In genomic region chr5:126776499-126777256, GRCh38 we compare ENCODE assay signal across 8 cellular contexts. TPM values are rescaled to one million over a fixed set of nuclear protein-coding genes. Genes with fewer than 3 reads are reported as not detected.
DNase-seq lines count a peak whose midpoint lies in the region; ATAC-seq and TF ChIP-seq lines count a peak whose summit lies in the region.

Gene LMNB1, plus strand, starts transcription at chr5:126777136. Its CDS starts 373 bp downstream, at chr5:126777509.

- peak within 1 kb of the TSS; percentile 87 for H3K4me3 Mint-ChIP-seq in CD4-positive, alpha-beta T cell

- CTCF ChIA-PET in CD4-positive, alpha-beta T cell (lab: Charles Lee) = interaction anchor here (0.6 to 5.8 kb wide), 7 partner anchors 18 to 176 kb away, joined by 3 to 49 read pairs (median 3); partner anchors contain the start of gene PHAX

- peak within 1 kb of the TSS; percentile 84 to 94 (median 86) for H3K4me3 ChIP-seq in liver (ENCODE audit: low read depth in 1 of 3, low read length in 3 of 3)

- POLR2A ChIA-PET in CD4-positive, alpha-beta T cell (lab: Charles Lee) = interaction anchor here (0.6 to 4.5 kb wide), 29 partner anchors 10 to 740 kb away, joined by 3 to 54 read pairs (median 8); partner anchors contain the start of genes C5orf63, GRAMD2B, MARCHF3 and PRRC1

- peaks cover 5 to 23% (median 13%) of the 10 kb centered on the region in 4 donors for H3K4me1 ChIP-seq in liver (ENCODE audit: control insufficient read depth in 4 of 4, insufficient read depth in 4 of 4, low read length in 3 of 4)

- intact Hi-C loops in CD4-positive, alpha-beta T cell (cut with DNase I, micrococcal nuclease) = loop anchor here (2.0 to 10.0 kb wide), 4 partner anchors 36 to 1306 kb away; partner anchors contain the start of genes GRAMD2B (in 1 of the 2) and SLC12A2 (in 1 of the 2)

- H3K27me3 ChIP-seq in CD4-positive, alpha-beta T cell (ENCODE audit: control insufficient read depth, insufficient read depth, low read length) = no peaks in the 10 kb centered on the region
- H3K27me3 ChIP-seq in liver (ENCODE audit: control insufficient read depth in 4 of 4, insufficient read depth in 4 of 4, low read length in 3 of 4) = no peaks in the 10 kb centered on the region

- H3K4me1 Mint-ChIP-seq in CD4-positive, alpha-beta T cell (ENCODE audit: low read depth) = peaks cover 23% of the 10 kb centered on the region

- peak; percentile 66 for ATAC-seq in CD4-positive, alpha-beta T cell (ENCODE audit: poor library complexity)
- ATAC-seq in GM19455 (IDR thresholded peaks at IDR 0.05; ENCODE audit: unreplicated experiment) = peak; percentile 64

- H3K27me3 Mint-ChIP-seq in CD4-positive, alpha-beta T cell = no peaks in the 10 kb centered on the region

- H3K36me3 ChIP-seq in liver (ENCODE audit: control insufficient read depth in 4 of 4, insufficient read depth in 3 of 4, low read depth in 1 of 4, low read length in 3 of 4) = no peaks in the 10 kb centered on the region

- H3K27ac Mint-ChIP-seq in CD4-positive, alpha-beta T cell = peak within 1 kb of the TSS; percentile 93

- TF ChIP-seq CTCF in CD4-positive, alpha-beta T cell (IDR thresholded peaks at IDR 0.05) = peak; percentile 16
- TF ChIP-seq CTCF in liver (IDR thresholded peaks at IDR 0.05; ENCODE audit: low read depth, low read length, missing input control) = peak; percentile 8

- no peaks in the 10 kb centered on the region for H3K9me3 ChIP-seq in CD4-positive, alpha-beta T cell (ENCODE audit: control insufficient read depth, low read length)
- no peaks in the 10 kb centered on the region for H3K9me3 ChIP-seq in liver (ENCODE audit: control insufficient read depth in 4 of 4, low read length in 3 of 4)

- TF ChIP-seq RAD21 in liver (IDR thresholded peaks at IDR 0.05) = no peak

- peak within 1 kb of the TSS; percentile 64 to 86 for H3K9ac ChIP-seq in liver (ENCODE audit: low read depth in 1 of 2, low read length in 2 of 2)

- H3K9me3 Mint-ChIP-seq in CD4-positive, alpha-beta T cell = no peaks in the 10 kb centered on the region

- H3K36me3 Mint-ChIP-seq in CD4-positive, alpha-beta T cell (ENCODE audit: low read depth) = peaks cover 14% of the 10 kb centered on the region

- peak; percentile 87 to 94 (median 91) for DNase-seq in CD4-positive, alpha-beta T cell
- DNase-seq in HK-2 (ENCODE audit: unreplicated experiment) (peak; percentile 93), NCI-H82 treated with DMSO at 0.1 percent for 48 hours (lab: John Stamatoyannopoulos, UW; ENCODE audit: unreplicated experiment) (peak; percentile 75), dermis blood vessel endothelial cell (peak; percentile 96)
- peak; percentile 94 to 95 for DNase-seq in activated CD4-positive, alpha-beta T cell treated with anti-CD3 and anti-CD28 coated beads, Interleukin-2, amount 50 U/mL, for 48 hours
- DNase-seq in stimulated activated CD4-positive, alpha-beta T cell treated with anti-CD3 and anti-CD28 coated beads, Interleukin-4, amount 100 ng/mL, for 1 hour = peak; percentile 94

- WGBS in liver = under 1% methylated on average over 74 of the region's 74 CpGs

- H3K27ac ChIP-seq in CD4-positive, alpha-beta T cell (ENCODE audit: low read depth, low read length) = peak within 1 kb of the TSS; percentile 96
- H3K27ac ChIP-seq in liver (ENCODE audit: low read depth in 1 of 2, low read length in 2 of 2) = peak within 1 kb of the TSS; percentile 88 to 98

TF ChIP-seq in liver, 16 proteins besides CTCF, POLR2A, EP300 and RAD21:
- peak; percentile 28 for TF ChIP-seq HNF4G (IDR thresholded peaks at IDR 0.05)
- TF ChIP-seq GABPA (IDR thresholded peaks at IDR 0.05 in 1 of 2, conservative IDR thresholded peaks at IDR 0.05 in 1 of 2) = no peak
- TF ChIP-seq, protein P1, sequence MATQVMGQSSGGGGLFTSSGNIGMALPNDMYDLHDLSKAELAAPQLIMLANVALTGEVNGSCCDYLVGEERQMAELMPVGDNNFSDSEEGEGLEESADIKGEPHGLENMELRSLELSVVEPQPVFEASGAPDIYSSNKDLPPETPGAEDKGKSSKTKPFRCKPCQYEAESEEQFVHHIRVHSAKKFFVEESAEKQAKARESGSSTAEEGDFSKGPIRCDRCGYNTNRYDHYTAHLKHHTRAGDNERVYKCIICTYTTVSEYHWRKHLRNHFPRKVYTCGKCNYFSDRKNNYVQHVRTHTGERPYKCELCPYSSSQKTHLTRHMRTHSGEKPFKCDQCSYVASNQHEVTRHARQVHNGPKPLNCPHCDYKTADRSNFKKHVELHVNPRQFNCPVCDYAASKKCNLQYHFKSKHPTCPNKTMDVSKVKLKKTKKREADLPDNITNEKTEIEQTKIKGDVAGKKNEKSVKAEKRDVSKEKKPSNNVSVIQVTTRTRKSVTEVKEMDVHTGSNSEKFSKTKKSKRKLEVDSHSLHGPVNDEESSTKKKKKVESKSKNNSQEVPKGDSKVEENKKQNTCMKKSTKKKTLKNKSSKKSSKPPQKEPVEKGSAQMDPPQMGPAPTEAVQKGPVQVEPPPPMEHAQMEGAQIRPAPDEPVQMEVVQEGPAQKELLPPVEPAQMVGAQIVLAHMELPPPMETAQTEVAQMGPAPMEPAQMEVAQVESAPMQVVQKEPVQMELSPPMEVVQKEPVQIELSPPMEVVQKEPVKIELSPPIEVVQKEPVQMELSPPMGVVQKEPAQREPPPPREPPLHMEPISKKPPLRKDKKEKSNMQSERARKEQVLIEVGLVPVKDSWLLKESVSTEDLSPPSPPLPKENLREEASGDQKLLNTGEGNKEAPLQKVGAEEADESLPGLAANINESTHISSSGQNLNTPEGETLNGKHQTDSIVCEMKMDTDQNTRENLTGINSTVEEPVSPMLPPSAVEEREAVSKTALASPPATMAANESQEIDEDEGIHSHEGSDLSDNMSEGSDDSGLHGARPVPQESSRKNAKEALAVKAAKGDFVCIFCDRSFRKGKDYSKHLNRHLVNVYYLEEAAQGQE (IDR thresholded peaks at IDR 0.05) = peak; percentile 53
- TF ChIP-seq, protein P2, sequence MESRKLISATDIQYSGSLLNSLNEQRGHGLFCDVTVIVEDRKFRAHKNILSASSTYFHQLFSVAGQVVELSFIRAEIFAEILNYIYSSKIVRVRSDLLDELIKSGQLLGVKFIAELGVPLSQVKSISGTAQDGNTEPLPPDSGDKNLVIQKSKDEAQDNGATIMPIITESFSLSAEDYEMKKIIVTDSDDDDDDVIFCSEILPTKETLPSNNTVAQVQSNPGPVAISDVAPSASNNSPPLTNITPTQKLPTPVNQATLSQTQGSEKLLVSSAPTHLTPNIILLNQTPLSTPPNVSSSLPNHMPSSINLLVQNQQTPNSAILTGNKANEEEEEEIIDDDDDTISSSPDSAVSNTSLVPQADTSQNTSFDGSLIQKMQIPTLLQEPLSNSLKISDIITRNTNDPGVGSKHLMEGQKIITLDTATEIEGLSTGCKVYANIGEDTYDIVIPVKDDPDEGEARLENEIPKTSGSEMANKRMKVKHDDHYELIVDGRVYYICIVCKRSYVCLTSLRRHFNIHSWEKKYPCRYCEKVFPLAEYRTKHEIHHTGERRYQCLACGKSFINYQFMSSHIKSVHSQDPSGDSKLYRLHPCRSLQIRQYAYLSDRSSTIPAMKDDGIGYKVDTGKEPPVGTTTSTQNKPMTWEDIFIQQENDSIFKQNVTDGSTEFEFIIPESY (IDR thresholded peaks at IDR 0.05) = no peak
- TF ChIP-seq TAF1 (conservative IDR thresholded peaks at IDR 0.05) = peak; percentile 34
- TF ChIP-seq, protein P3, sequence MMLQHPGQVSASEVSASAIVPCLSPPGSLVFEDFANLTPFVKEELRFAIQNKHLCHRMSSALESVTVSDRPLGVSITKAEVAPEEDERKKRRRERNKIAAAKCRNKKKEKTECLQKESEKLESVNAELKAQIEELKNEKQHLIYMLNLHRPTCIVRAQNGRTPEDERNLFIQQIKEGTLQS (IDR thresholded peaks at IDR 0.05) = no peak
- TF ChIP-seq HNF4A (conservative IDR thresholded peaks at IDR 0.05) = peak; percentile 69 to 78
- TF ChIP-seq, protein P4, sequence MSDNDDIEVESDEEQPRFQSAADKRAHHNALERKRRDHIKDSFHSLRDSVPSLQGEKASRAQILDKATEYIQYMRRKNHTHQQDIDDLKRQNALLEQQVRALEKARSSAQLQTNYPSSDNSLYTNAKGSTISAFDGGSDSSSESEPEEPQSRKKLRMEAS (IDR thresholded peaks at IDR 0.05) = no peak
- peak; percentile 52 for TF ChIP-seq SP1 (IDR thresholded peaks at IDR 0.05)
- TF ChIP-seq EGR1 (IDR thresholded peaks at IDR 0.05; ENCODE audit: low read depth in 2 of 2) = peak in 1 of 2 donors; percentile 19
- TF ChIP-seq FOXA2 (IDR thresholded peaks at IDR 0.05) = no peak
- no peak for TF ChIP-seq FOXA1 (IDR thresholded peaks at IDR 0.05)
- no peak for TF ChIP-seq NR2F2 (IDR thresholded peaks at IDR 0.05)
- peak in 1 of 2 donors; percentile 53 for TF ChIP-seq RXRA (IDR thresholded peaks at IDR 0.05)
- peak; percentile 79 for TF ChIP-seq YY1 (IDR thresholded peaks at IDR 0.05)
- TF ChIP-seq JUND (IDR thresholded peaks at IDR 0.05) = peak in 1 of 2 donors; percentile 52

RNA-seq across cellular contexts. Expression of gene LMNB1, which starts in this region (rescaled TPM):
- 10 to 100 TPM; 30.6 to 31.1 TPM for total RNA-seq in CD4-positive, alpha-beta T cell
- total RNA-seq in dermis blood vessel endothelial cell (43.1 and 116 TPM in 2 replicates), liver (10 to 100 TPM in 1 of 2 donors, 1 to 10 TPM in 1; 5.9 to 45.7 TPM)
- 1 to 10 TPM in 1 of 2 donors, under 1 TPM in 1; 0.57 to 5.3 TPM for polyA plus RNA-seq in liver

Comparison
In these comparisons a context has a peak if more than half of its experiments do, and no peak if none do; other contexts are left out.
1. Peak in every context shown above with its lines: DNase-seq, ATAC-seq, H3K4me3 ChIP-seq and H3K27ac ChIP-seq.